ENCODE assay signal across 10 cellular contexts in genomic region chr5:181167814-181168488, GRCh38. TPM values are rescaled to one million over a fixed set of nuclear protein-coding genes. Genes with fewer than 3 reads are reported as not detected.
DNase-seq lines count a peak whose midpoint lies in the region; ATAC-seq and TF ChIP-seq lines count a peak whose summit lies in the region.
"Had no signal": no experiment of that assay in that cellular context is flagged by ENCODE, and none has a peak within 500 bp of the region (broad histone marks: within the 10 kb centered on the region; RNA-seq: fewer than 3 reads in every experiment).

No MANE protein-coding gene starts in this region.

- no peaks in the 10 kb centered on the region for H3K9me3 ChIP-seq in endodermal cell (ENCODE audit: control insufficient read depth, low read length)

- DNase-seq in stimulated activated CD4-positive, alpha-beta T cell treated with anti-CD3 and anti-CD28 coated beads, Interleukin-4, amount 100 ng/mL, for 24 hours, result peak; percentile 32
- DNase-seq in stimulated activated CD4-positive, alpha-beta T cell treated with anti-CD3 and anti-CD28 coated beads, Interleukin-1b, Interleukin-23, amount 100 ng/mL, for 48 hours, result no peak
- DNase-seq in NCI-H69 (lab: John Stamatoyannopoulos, UW) (peak; percentile 84), endodermal cell (peak; percentile 95), putamen (ENCODE audit: low spot score) (no peak), NCI-H1436 treated with DMSO at 0.1 percent for 48 hours (lab: John Stamatoyannopoulos, UW) (no peak)
- DNase-seq in natural killer cell treated with Interleukin-12 subunit alpha and Interleukin-12 subunit beta and Interleukin-15 and Interleukin-18, amount 100 ng/mL, for 72 hours (ENCODE audit: low spot score), result no peak

- peaks cover 20% of the 10 kb centered on the region for H3K4me1 Mint-ChIP-seq in endodermal cell
- H3K4me1 Mint-ChIP-seq in natural killer cell treated with Interleukin-12 subunit alpha and Interleukin-12 subunit beta and Interleukin-15 and Interleukin-18, amount 100 ng/mL, for 72 hours (ENCODE audit: low read depth in 2 of 2), result peaks cover 42 to 43% of the 10 kb centered on the region in 2 donors

- no peaks in the 10 kb centered on the region for H3K9me3 Mint-ChIP-seq in endodermal cell
- no peaks in the 10 kb centered on the region for H3K9me3 Mint-ChIP-seq in natural killer cell treated with Interleukin-12 subunit alpha and Interleukin-12 subunit beta and Interleukin-15 and Interleukin-18, amount 100 ng/mL, for 72 hours

- H3K36me3 ChIP-seq in endodermal cell (ENCODE audit: control insufficient read depth, insufficient read depth, low read length), result no peaks in the 10 kb centered on the region

- H3K4me1 ChIP-seq in endodermal cell (ENCODE audit: control insufficient read depth, insufficient read depth, low read length), result no peaks in the 10 kb centered on the region

- WGBS in endodermal cell (ENCODE audit: insufficient coverage in 1 of 2, insufficient read length in 1 of 2), 2 experiments, result 10 to 14% methylated on average over 2 to 10 of the region's 11 CpGs

- ATAC-seq in HG02981 (IDR thresholded peaks at IDR 0.05; ENCODE audit: unreplicated experiment), result no peak
- ATAC-seq in natural killer cell treated with Interleukin-12 subunit alpha and Interleukin-12 subunit beta and Interleukin-15 and Interleukin-18, amount 100 ng/mL, for 72 hours, result no peak

- H3K4me3 Mint-ChIP-seq in endodermal cell, result peak overlapping the region; percentile 66
- H3K4me3 Mint-ChIP-seq in natural killer cell treated with Interleukin-12 subunit alpha and Interleukin-12 subunit beta and Interleukin-15 and Interleukin-18, amount 100 ng/mL, for 72 hours, result no peak overlapping the region

- no peak overlapping the region for H3K27ac ChIP-seq in endodermal cell (ENCODE audit: low read depth, low read length)

- peaks cover 66% of the 10 kb centered on the region for H3K27me3 Mint-ChIP-seq in endodermal cell (ENCODE audit: insufficient read depth)
- H3K27me3 Mint-ChIP-seq in natural killer cell treated with Interleukin-12 subunit alpha and Interleukin-12 subunit beta and Interleukin-15 and Interleukin-18, amount 100 ng/mL, for 72 hours, result peaks cover 36 to 70% of the 10 kb centered on the region in 2 donors

- peak overlapping the region; percentile 88 for H3K4me3 ChIP-seq in endodermal cell (ENCODE audit: low read length)

- H3K9ac ChIP-seq in endodermal cell (ENCODE audit: extremely low read depth, low read length, poor library complexity, severe bottlenecking), result no peak overlapping the region

- TF ChIP-seq CTCF in endodermal cell (conservative IDR thresholded peaks at IDR 0.05), result peak; percentile 85

- H3K27me3 ChIP-seq in endodermal cell (ENCODE audit: control insufficient read depth, insufficient read depth, low read length, poor library complexity, severe bottlenecking), result peaks cover 59% of the 10 kb centered on the region

- H3K27ac Mint-ChIP-seq in endodermal cell, result no peak overlapping the region
- no peak overlapping the region for H3K27ac Mint-ChIP-seq in natural killer cell treated with Interleukin-12 subunit alpha and Interleukin-12 subunit beta and Interleukin-15 and Interleukin-18, amount 100 ng/mL, for 72 hours

- no peaks in the 10 kb centered on the region for H3K36me3 Mint-ChIP-seq in endodermal cell (ENCODE audit: low read depth)
- H3K36me3 Mint-ChIP-seq in natural killer cell treated with Interleukin-12 subunit alpha and Interleukin-12 subunit beta and Interleukin-15 and Interleukin-18, amount 100 ng/mL, for 72 hours, result peaks cover 8% of the 10 kb centered on the region

RNA-seq across cellular contexts. Expression of gene OR2V2, which starts 20.6 kb away (rescaled TPM):
- not detected for total RNA-seq in endodermal cell
- polyA plus RNA-seq in endodermal cell (2013, experiment 1 of 2), result not detected
- polyA plus RNA-seq in endodermal cell (2013, experiment 2 of 2), result not detected
- total RNA-seq in natural killer cell treated with Interleukin-12 subunit alpha and Interleukin-12 subunit beta and Interleukin-15 and Interleukin-18, amount 100 ng/mL, for 72 hours, result not detected
- total RNA-seq: lung microvascular endothelial cell, temporal lobe had no signal

RNA-seq across cellular contexts. Expression of gene OR2V1, which starts 37.0 kb away (rescaled TPM):
- total RNA-seq in endodermal cell, result not detected
- polyA plus RNA-seq in endodermal cell (2013, experiment 1 of 2), result not detected
- polyA plus RNA-seq in endodermal cell (2013, experiment 2 of 2), result not detected
- not detected for total RNA-seq in natural killer cell treated with Interleukin-12 subunit alpha and Interleukin-12 subunit beta and Interleukin-15 and Interleukin-18, amount 100 ng/mL, for 72 hours
- total RNA-seq: lung microvascular endothelial cell, temporal lobe had no signal

RNA-seq across cellular contexts. Expression of gene TRIM7, which starts 37.0 kb away (rescaled TPM):
- total RNA-seq in endodermal cell, result not detected
- 0.21 TPM for polyA plus RNA-seq in endodermal cell (2013, experiment 1 of 2)
- polyA plus RNA-seq in endodermal cell (2013, experiment 2 of 2), result 0.29 TPM
- total RNA-seq in natural killer cell treated with Interleukin-12 subunit alpha and Interleukin-12 subunit beta and Interleukin-15 and Interleukin-18, amount 100 ng/mL, for 72 hours, result 1 to 10 TPM in 1 of 2 donors, not detected in 1; 1.3 TPM

RNA-seq across cellular contexts. Expression of gene TRIM41, which starts 55.1 kb away (rescaled TPM):
- total RNA-seq in endodermal cell, result 10 to 100 TPM; 37.5 to 41.7 TPM
- polyA plus RNA-seq in endodermal cell (2013, experiment 1 of 2), result 29.1 TPM
- polyA plus RNA-seq in endodermal cell (2013, experiment 2 of 2), result 23.7 TPM
- 10 to 100 TPM; 29.5 to 50.6 TPM for total RNA-seq in natural killer cell treated with Interleukin-12 subunit alpha and Interleukin-12 subunit beta and Interleukin-15 and Interleukin-18, amount 100 ng/mL, for 72 hours

Comparison
In these comparisons a context has a peak if more than half of its experiments do, and no peak if none do; other contexts are left out.
1. DNase-seq: peak in stimulated activated CD4-positive, alpha-beta T cell treated with anti-CD3 and anti-CD28 coated beads, Interleukin-4, amount 100 ng/mL, for 24 hours (single experiment), NCI-H69 (single experiment) and endodermal cell (single experiment); none in stimulated activated CD4-positive, alpha-beta T cell treated with anti-CD3 and anti-CD28 coated beads, Interleukin-1b, Interleukin-23, amount 100 ng/mL, for 48 hours (single experiment), putamen (single experiment), NCI-H1436 treated with DMSO at 0.1 percent for 48 hours (single experiment) and natural killer cell treated with Interleukin-12 subunit alpha and Interleukin-12 subunit beta and Interleukin-15 and Interleukin-18, amount 100 ng/mL, for 72 hours (single experiment).